Comparison of ENCODE assay signal across 8 cellular contexts in genomic region chr6:31546339-31546961, GRCh38.
DNase-seq lines count a peak whose midpoint lies in the region; ATAC-seq, FAIRE-seq and TF ChIP-seq lines count a peak whose summit lies in the region.

TSS of gene ATP6V1G2 (minus strand) at chr6:31546608. CDS start at chr6:31546559, 49 bp downstream.

- H3K27ac ChIP-seq in layer of hippocampus (ENCODE audit: low read depth, low read length), result peak within 1 kb of the TSS; percentile 92

- H3K4me3 ChIP-seq in choroid plexus epithelial cell (ENCODE audit: low read depth, low read length), result peak within 1 kb of the TSS; percentile 66

- TF ChIP-seq CTCF in choroid plexus epithelial cell (conservative IDR thresholded peaks at IDR 0.05; ENCODE audit: low read depth, low read length), result peak; percentile 99

- no peaks in the 10 kb centered on the region for H3K27me3 ChIP-seq in layer of hippocampus (ENCODE audit: control insufficient read depth, insufficient read depth, low read length)

- FAIRE-seq in GM18507 (lab: Jason Lieb, UNC), result peak; percentile 78

- ATAC-seq in HG03460 (IDR thresholded peaks at IDR 0.05; ENCODE audit: unreplicated experiment) (peak; percentile 46), HG02852 (IDR thresholded peaks at IDR 0.05; ENCODE audit: unreplicated experiment) (no peak)

- DNase-seq in GM18507 (ENCODE audit: extremely low spot score, insufficient read length, low read depth), result no peak
- DNase-seq in NCI-H510A treated with DMSO at 0.1 percent for 48 hours (lab: John Stamatoyannopoulos, UW), result peak; percentile 98
- DNase-seq in activated CD4-positive, alpha-beta T cell treated with anti-CD3 and anti-CD28 coated beads for 4 hours, result peak; percentile 80 to 85
- peak; percentile 98 for DNase-seq in choroid plexus epithelial cell (ENCODE audit: low read depth)
- peak; percentile 74 to 77 for DNase-seq in stimulated activated CD4-positive, alpha-beta T cell treated with anti-CD3 and anti-CD28 coated beads, Interleukin-1b, Interleukin-23, amount 100 ng/mL, for 4 hours (ENCODE audit: low read depth in 2 of 2)
